In genomic region chr6:105608711-105609374, GRCh38 we compare ENCODE assay signal across 9 cellular contexts.
DNase-seq lines count a peak whose midpoint lies in the region; ATAC-seq, FAIRE-seq and TF ChIP-seq lines count a peak whose summit lies in the region.
"Had no signal": no experiment of that assay in that cellular context is flagged by ENCODE, and none has a peak within 500 bp of the region (broad histone marks: within the 10 kb centered on the region; RNA-seq: fewer than 3 reads in every experiment).

No MANE protein-coding gene starts in this region.

- H3K9me3 ChIP-seq in keratinocyte (ENCODE audit: control insufficient read depth, low read depth, low read length), result no peaks in the 10 kb centered on the region
- no peaks in the 10 kb centered on the region for H3K9me3 ChIP-seq in right cardiac atrium (ENCODE audit: control insufficient read depth, low read length)

- intact Hi-C loops in right cardiac atrium (cut with DNase I), result no loop called here

- H3K27me3 ChIP-seq in keratinocyte (ENCODE audit: control insufficient read depth, extremely low read depth, insufficient read depth, low read length) (no peaks in the 10 kb centered on the region), right cardiac atrium (ENCODE audit: control insufficient read depth, insufficient read depth) (no peaks in the 10 kb centered on the region)

- no peak overlapping the region for H3K4me2 ChIP-seq in keratinocyte (ENCODE audit: control insufficient read depth, extremely low read depth, insufficient read depth, low read depth, low read length)

- ATAC-seq in GM21528 (IDR thresholded peaks at IDR 0.05; ENCODE audit: low FRiP score, unreplicated experiment) (no peak), right cardiac atrium (no peak)

- H2AFZ ChIP-seq in keratinocyte (ENCODE audit: control insufficient read depth, low read length), result peak overlapping the region; percentile 7

- H3K4me3 ChIP-seq in keratinocyte (ENCODE audit: control insufficient read depth in 2 of 3, extremely low read depth in 1 of 3, insufficient read depth in 2 of 3, low read depth in 1 of 3, low read length in 3 of 3), result no peak overlapping the region
- H3K4me3 ChIP-seq in right cardiac atrium (ENCODE audit: low read length), result no peak overlapping the region
- H3K4me3 ChIP-seq: SK-N-MC had no signal

- H3K4me1 ChIP-seq in keratinocyte (ENCODE audit: control insufficient read depth, extremely low read depth, insufficient read depth, low read length) (peaks cover 14% of the 10 kb centered on the region), right cardiac atrium (ENCODE audit: control insufficient read depth, insufficient read depth, low read length) (peaks cover 14% of the 10 kb centered on the region)

- H3K9ac ChIP-seq in keratinocyte (ENCODE audit: control insufficient read depth, extremely low read depth, insufficient read depth, low read length), result no peak overlapping the region

- no peaks in the 10 kb centered on the region for H3K36me3 ChIP-seq in keratinocyte (ENCODE audit: control insufficient read depth in 2 of 2, extremely low read depth in 1 of 2, insufficient read depth in 2 of 2, low read length in 2 of 2)

- dilution Hi-C loops in keratinocyte (cut with MboI; ENCODE audit: extremely low pct_ligation_motif_present, low sequenced_read_pairs), result no loop called here

- DNase-seq in HT-29 (ENCODE audit: low spot score) (peak; percentile 73), astrocyte of the hippocampus (ENCODE audit: low read depth, low spot score) (peak; percentile 97), keratinocyte (ENCODE audit: low read depth, low spot score) (no peak), urothelium cell line (ENCODE audit: low spot score) (peak; percentile 70), activated gamma-delta T cell treated with Interleukin-2 at 50 U/mL for 16 hours (no peak), right cardiac atrium (no peak)
- DNase-seq: NCI-H1930 had no signal

- H3K79me2 ChIP-seq in keratinocyte (ENCODE audit: control insufficient read depth, insufficient read depth, low read length), result no peaks in the 10 kb centered on the region

- FAIRE-seq in keratinocyte (lab: Jason Lieb, UNC), result no peak
- no peak for FAIRE-seq in urothelium cell line (lab: Jason Lieb, UNC)

- 85% methylated on average over 10 of the region's 10 CpGs for WGBS in right cardiac atrium

- no peaks in the 10 kb centered on the region for H3K9me1 ChIP-seq in keratinocyte (ENCODE audit: control insufficient read depth, extremely low read depth, insufficient read depth, low read length)

- no peaks in the 10 kb centered on the region for H4K20me1 ChIP-seq in keratinocyte (ENCODE audit: control insufficient read depth, extremely low read depth, insufficient read depth, low read length)

- H3K27ac ChIP-seq in keratinocyte (ENCODE audit: control insufficient read depth, insufficient read depth, low read length), result no peak overlapping the region
- no peak overlapping the region for H3K27ac ChIP-seq in right cardiac atrium (ENCODE audit: low read length)
- H3K27ac ChIP-seq: SK-N-MC had no signal

- TF ChIP-seq CTCF in keratinocyte (optimal IDR thresholded peaks at IDR 0.05 in 1 of 3, IDR thresholded peaks at IDR 0.05 in 1 of 3, conservative IDR thresholded peaks at IDR 0.05 in 1 of 3; ENCODE audit: extremely low read depth in 1 of 3, insufficient read depth in 2 of 3, low read length in 3 of 3), result no peak

Comparison
In these comparisons a context has a peak if more than half of its experiments do, and no peak if none do; other contexts are left out.
1. DNase-seq: peak in HT-29 (single experiment), astrocyte of the hippocampus (single experiment) and urothelium cell line (single experiment); none in keratinocyte (single experiment), activated gamma-delta T cell treated with Interleukin-2 at 50 U/mL for 16 hours (single experiment) and right cardiac atrium (0 of 3).